ENCODE assay signal across 8 cellular contexts in genomic region chr22:29394931-29395581, GRCh38. TPM values are rescaled to one million over a fixed set of nuclear protein-coding genes. Genes with fewer than 3 reads are reported as not detected.
DNase-seq lines count a peak whose midpoint lies in the region; ATAC-seq and TF ChIP-seq lines count a peak whose summit lies in the region.

No MANE protein-coding gene starts in this region.

- H3K36me3 ChIP-seq in mucosa of descending colon (ENCODE audit: low read depth): no peaks in the 10 kb centered on the region

- ATAC-seq in mucosa of descending colon (peak; percentile 93), GM18873 (IDR thresholded peaks at IDR 0.05; ENCODE audit: low FRiP score, unreplicated experiment) (no peak)

- peak; percentile 15 for DNase-seq in DMS53 treated with DMSO at 0.1 percent for 48 hours (lab: John Stamatoyannopoulos, UW; ENCODE audit: unreplicated experiment)
- DNase-seq in HS-5 (ENCODE audit: low read depth): peak; percentile 42
- DNase-seq in NOMO-1 (lab: John Stamatoyannopoulos, UW; ENCODE audit: unreplicated experiment in 2 of 2): peak; percentile 71 to 78
- DNase-seq in activated CD8-positive, alpha-beta memory T cell treated with anti-CD3 and anti-CD28 coated beads for 4 hours (ENCODE audit: low read depth in 2 of 2): peak; percentile 33 to 43
- DNase-seq in epidermal melanocyte (ENCODE audit: insufficient read length, low spot score): peak; percentile 78
- peak in 2 of 3 donors; percentile 78 to 84 for DNase-seq in mucosa of descending colon
- peak; percentile 33 for DNase-seq in stimulated activated CD8-positive, alpha-beta memory T cell treated with anti-CD3 and anti-CD28 coated beads, Interleukin-7, amount 100 ng/mL, for 24 hours (ENCODE audit: low read depth)

- peak; percentile 66 for TF ChIP-seq CTCF in mucosa of descending colon (IDR thresholded peaks at IDR 0.05)

- H3K4me1 ChIP-seq in mucosa of descending colon (ENCODE audit: low read depth): no peaks in the 10 kb centered on the region

- intact Hi-C loops in mucosa of descending colon (cut with DNase I, micrococcal nuclease): loop anchor here in 1 of 2 donors (10.0 kb wide), 1 partner anchor 130 kb away; no protein-coding TSS in a partner anchor

- no peaks in the 10 kb centered on the region for H3K9me3 ChIP-seq in mucosa of descending colon

- no peak overlapping the region for H3K4me3 ChIP-seq in mucosa of descending colon

RNA-seq across cellular contexts. Expression of gene AP1B1, which starts 6.7 kb away (rescaled TPM):
- total RNA-seq in mucosa of descending colon: 100 to 1,000 TPM in 1 of 3 donors, 10 to 100 TPM in 2; 74.4 to 105 (median 88.8) TPM

RNA-seq across cellular contexts. Expression of gene RFPL1, which starts 43.3 kb away (rescaled TPM):
- not detected for total RNA-seq in mucosa of descending colon

Comparison
In these comparisons a context has a peak if more than half of its experiments do, and no peak if none do; other contexts are left out.
1. DNase-seq: peak in every context shown above with its lines; median percentile 81 in mucosa of descending colon; 78 in epidermal melanocyte; 74 in NOMO-1; 42 in HS-5; 38 in activated CD8-positive, alpha-beta memory T cell treated with anti-CD3 and anti-CD28 coated beads for 4 hours; 33 in stimulated activated CD8-positive, alpha-beta memory T cell treated with anti-CD3 and anti-CD28 coated beads, Interleukin-7, amount 100 ng/mL, for 24 hours; 15 in DMS53 treated with DMSO at 0.1 percent for 48 hours.